In the genomic region with DNA sequence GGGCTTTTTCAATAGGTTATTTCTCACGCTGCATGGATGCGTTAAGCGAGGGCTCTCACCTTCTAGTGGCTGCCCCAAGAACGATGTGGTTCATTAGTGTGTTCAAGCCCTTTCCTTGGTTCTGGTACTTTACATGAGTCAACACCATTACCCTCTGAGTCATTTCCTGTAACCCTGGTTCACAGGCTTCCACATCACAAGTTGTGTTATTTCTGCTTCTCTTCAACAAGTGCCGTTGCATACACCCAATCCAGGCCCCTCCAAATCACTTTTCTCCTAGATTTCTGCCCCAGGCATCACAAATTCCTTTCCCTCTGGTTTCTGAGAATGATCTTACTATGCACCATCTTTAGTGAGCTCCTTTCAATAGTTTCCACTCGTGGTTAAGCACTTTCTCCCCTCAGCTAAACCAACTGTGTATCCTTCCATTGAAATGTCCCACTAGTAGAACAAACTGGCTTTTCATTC, we compare ENCODE assay signal across 8 cellular contexts.
DNase-seq lines count a peak whose midpoint lies in the region; ATAC-seq and TF ChIP-seq lines count a peak whose summit lies in the region.

No MANE protein-coding gene starts in this region.

- H3K4me3 Mint-ChIP-seq in natural killer cell treated with Interleukin-12 subunit alpha and Interleukin-12 subunit beta and Interleukin-15 and Interleukin-18, amount 100 ng/mL, for 72 hours: peak overlapping the region; percentile 63
- H3K4me3 Mint-ChIP-seq in progenitor cell of endocrine pancreas (ENCODE audit: low read depth): no peak overlapping the region

- peaks cover 0 to 7% of the 10 kb centered on the region in 2 donors for H3K27me3 Mint-ChIP-seq in natural killer cell treated with Interleukin-12 subunit alpha and Interleukin-12 subunit beta and Interleukin-15 and Interleukin-18, amount 100 ng/mL, for 72 hours
- H3K27me3 Mint-ChIP-seq in progenitor cell of endocrine pancreas: no peaks in the 10 kb centered on the region

- H3K27ac Mint-ChIP-seq in natural killer cell treated with Interleukin-12 subunit alpha and Interleukin-12 subunit beta and Interleukin-15 and Interleukin-18, amount 100 ng/mL, for 72 hours: peak overlapping the region; percentile 54 to 82
- H3K27ac Mint-ChIP-seq in progenitor cell of endocrine pancreas: no peak overlapping the region

- H3K36me3 Mint-ChIP-seq in natural killer cell treated with Interleukin-12 subunit alpha and Interleukin-12 subunit beta and Interleukin-15 and Interleukin-18, amount 100 ng/mL, for 72 hours: no peaks in the 10 kb centered on the region
- no peaks in the 10 kb centered on the region for H3K36me3 Mint-ChIP-seq in progenitor cell of endocrine pancreas (ENCODE audit: insufficient read depth)

- H3K9me3 Mint-ChIP-seq in natural killer cell treated with Interleukin-12 subunit alpha and Interleukin-12 subunit beta and Interleukin-15 and Interleukin-18, amount 100 ng/mL, for 72 hours: peaks cover 3% of the 10 kb centered on the region
- H3K9me3 Mint-ChIP-seq in progenitor cell of endocrine pancreas (ENCODE audit: low read depth): no peaks in the 10 kb centered on the region

- DNase-seq in activated T-cell treated with anti-CD3 and anti-CD28 coated beads for 48 hours (ENCODE audit: low read depth): peak; percentile 4
- no peak for DNase-seq in activated T-cell treated with anti-CD3 and anti-CD28 coated beads for 4 hours
- peak; percentile 56 for DNase-seq in NCI-H69 (lab: John Stamatoyannopoulos, UW)
- peak; percentile 52 for DNase-seq in amniotic stem cell (lab: John Stamatoyannopoulos, UW)
- DNase-seq in natural killer cell treated with Interleukin-12 subunit alpha and Interleukin-12 subunit beta and Interleukin-15 and Interleukin-18, amount 100 ng/mL, for 72 hours (ENCODE audit: low spot score): peak; percentile 82
- DNase-seq in progenitor cell of endocrine pancreas (ENCODE audit: low spot score, unreplicated experiment): no peak
- DNase-seq in effector CD4-positive, alpha-beta T cell: no peak

- peaks cover 24 to 28% of the 10 kb centered on the region in 2 donors for H3K4me1 Mint-ChIP-seq in natural killer cell treated with Interleukin-12 subunit alpha and Interleukin-12 subunit beta and Interleukin-15 and Interleukin-18, amount 100 ng/mL, for 72 hours (ENCODE audit: low read depth in 2 of 2)
- no peaks in the 10 kb centered on the region for H3K4me1 Mint-ChIP-seq in progenitor cell of endocrine pancreas (ENCODE audit: low read depth)

- TF ChIP-seq CTCF in progenitor cell of endocrine pancreas (IDR thresholded peaks at IDR 0.05; ENCODE audit: unreplicated experiment): no peak

- ATAC-seq in HG02763 (IDR thresholded peaks at IDR 0.05; ENCODE audit: unreplicated experiment): peak; percentile 92
- ATAC-seq in natural killer cell treated with Interleukin-12 subunit alpha and Interleukin-12 subunit beta and Interleukin-15 and Interleukin-18, amount 100 ng/mL, for 72 hours: peak; percentile 97 to 98

Comparison
In these comparisons a context has a peak if more than half of its experiments do, and no peak if none do; other contexts are left out.
1. DNase-seq: peak in activated T-cell treated with anti-CD3 and anti-CD28 coated beads for 48 hours (single experiment), NCI-H69 (single experiment), amniotic stem cell (single experiment) and natural killer cell treated with Interleukin-12 subunit alpha and Interleukin-12 subunit beta and Interleukin-15 and Interleukin-18, amount 100 ng/mL, for 72 hours (single experiment); none in activated T-cell treated with anti-CD3 and anti-CD28 coated beads for 4 hours (single experiment), progenitor cell of endocrine pancreas (single experiment) and effector CD4-positive, alpha-beta T cell (single experiment).